In genomic region chr6:34982424-34982852, GRCh38 we compare ENCODE assay signal across 10 cellular contexts.
DNase-seq lines count a peak whose midpoint lies in the region; ATAC-seq and TF ChIP-seq lines count a peak whose summit lies in the region.
"Had no signal": no experiment of that assay in that cellular context is flagged by ENCODE, and none has a peak within 500 bp of the region (broad histone marks: within the 10 kb centered on the region; RNA-seq: fewer than 3 reads in every experiment).

No MANE protein-coding gene starts in this region.

- peak; percentile 27 for TF ChIP-seq CTCF in AG09319 (IDR thresholded peaks at IDR 0.05; ENCODE audit: low read depth, low read length)

- peak; percentile 83 for ATAC-seq in left lobe of liver
- ATAC-seq: activated naive CD4-positive, alpha-beta T cell treated with anti-CD3 and anti-CD28 coated beads, Interleukin-2, amount 50 U/mL, for 72 hours had no signal

- DNase-seq in AG09319 (ENCODE audit: extremely low read depth, low read depth) (no peak), HS-27A (ENCODE audit: low read depth) (peak; percentile 9), anterior cingulate cortex (lab: John Stamatoyannopoulos, UW) (peak in 33 of 58 donors; percentile 6 to 72 (median 40)), left lobe of liver (ENCODE audit: low spot score) (peak; percentile 70), NCI-H345 (lab: John Stamatoyannopoulos, UW) (no peak), NCI-H187 treated with DMSO at 0.1 percent for 48 hours (lab: John Stamatoyannopoulos, UW) (no peak), activated gamma-delta T cell (lab: John Stamatoyannopoulos, UW) (no peak)
- no peak for DNase-seq in activated CD4-positive, alpha-beta T cell treated with anti-CD3 and anti-CD28 coated beads for 4 hours
- DNase-seq: NCI-H1092 had no signal

Comparison
In these comparisons a context has a peak if more than half of its experiments do, and no peak if none do; other contexts are left out.
1. DNase-seq: peak in HS-27A (single experiment), anterior cingulate cortex (33 of 58) and left lobe of liver (single experiment); none in AG09319 (single experiment), NCI-H345 (single experiment), NCI-H187 treated with DMSO at 0.1 percent for 48 hours (single experiment), activated gamma-delta T cell (single experiment) and activated CD4-positive, alpha-beta T cell treated with anti-CD3 and anti-CD28 coated beads for 4 hours (0 of 2).